Comparison of ENCODE assay signal across 18 cellular contexts in the genomic region with DNA sequence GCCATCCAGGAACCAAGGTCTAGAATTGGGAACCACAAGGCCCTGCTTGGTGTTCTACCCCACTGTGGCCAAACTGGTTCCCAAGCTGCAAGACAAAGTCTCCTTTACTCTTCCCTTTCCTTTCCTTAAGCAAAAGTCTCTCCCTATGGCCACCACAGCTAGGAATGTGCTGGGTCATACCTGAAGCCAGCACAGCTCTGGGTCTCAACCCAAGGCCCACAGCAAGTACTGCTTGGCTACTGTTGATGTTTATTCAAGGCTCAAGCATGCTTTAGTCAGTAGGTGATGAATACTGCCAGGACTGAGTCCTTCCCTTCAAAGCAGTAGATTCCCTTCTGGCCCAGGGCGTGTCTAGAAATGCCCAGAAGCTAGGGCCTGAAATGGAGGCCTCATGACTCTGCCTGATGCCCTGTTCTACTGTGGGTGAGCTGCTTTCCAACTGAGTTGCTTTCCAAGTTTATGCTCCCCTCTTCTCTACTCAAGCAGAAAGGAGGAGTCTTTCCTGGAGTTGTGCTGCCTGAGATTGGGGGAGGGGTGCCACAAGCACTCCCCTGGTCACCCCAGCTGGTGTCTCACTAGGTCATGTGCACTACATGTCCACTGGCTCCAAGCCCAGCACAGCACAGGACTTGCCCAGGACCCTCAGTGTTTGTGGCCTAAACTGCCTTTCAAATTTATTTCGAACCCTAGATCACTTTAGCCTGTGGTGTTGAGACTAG. TPM values are rescaled to one million over a fixed set of nuclear protein-coding genes. Genes with fewer than 3 reads are reported as not detected.
"Had no signal": no experiment of that assay in that cellular context is flagged by ENCODE, and none has a peak within 500 bp of the region (broad histone marks: within the 10 kb centered on the region; RNA-seq: fewer than 3 reads in every experiment).

No MANE protein-coding gene starts in this region.

- H3K27ac Mint-ChIP-seq: activated CD4-positive, alpha-beta memory T cell treated with anti-CD3 and anti-CD28 coated beads, Interleukin-2, amount 10 ng/mL, durations not matched to agents 7 days and 5 days; immature natural killer cell; T-helper 17 cell had no signal

- H3K4me3 ChIP-seq: pancreas, uterus had no signal

- ATAC-seq: left lobe of liver, pancreas, T-helper 17 cell had no signal

- H3K9me3 ChIP-seq: uterus had no signal

- H3K27ac ChIP-seq: pancreas, uterus had no signal

- DNase-seq: activated CD4-positive, alpha-beta memory T cell treated with anti-CD3 and anti-CD28 coated beads, Interleukin-2, amount 10 ng/mL, durations not matched to agents 7 days and 5 days; activated CD4-positive, CD25-positive, alpha-beta regulatory T cell treated with anti-CD3 and anti-CD28 coated beads, Interleukin-2, amount 50 U/mL, for 72 hours; activated CD8-positive, alpha-beta memory T cell treated with anti-CD3 and anti-CD28 coated beads, Interleukin-2, amount 50 U/mL, for 4 hours; activated naive CD4-positive, alpha-beta T cell; cortex of kidney; effector CD8-positive, alpha-beta T cell; immature natural killer cell; pancreas; stimulated activated CD4-positive, alpha-beta T cell treated with anti-CD3 and anti-CD28 coated beads, Interleukin-15, amount 100 ng/mL, for 24 hours; stimulated activated CD4-positive, alpha-beta T cell treated with anti-CD3 and anti-CD28 coated beads, Interleukin-4, amount 100 ng/mL, for 24 hours; T-helper 17 cell; uterus had no signal

- H3K4me1 ChIP-seq: pancreas, uterus had no signal

- H3K27me3 ChIP-seq: pancreas, uterus had no signal

- H3K4me1 Mint-ChIP-seq: central memory CD8-positive, alpha-beta T cell; neural crest cell had no signal

- H3K36me3 ChIP-seq: pancreas, uterus had no signal

- H3K4me3 Mint-ChIP-seq: activated CD4-positive, alpha-beta memory T cell treated with anti-CD3 and anti-CD28 coated beads, Interleukin-2, amount 10 ng/mL, durations not matched to agents 7 days and 5 days; central memory CD8-positive, alpha-beta T cell; immature natural killer cell; memory B cell; neural crest cell; T-helper 17 cell had no signal

- H3K27me3 Mint-ChIP-seq: memory B cell, T-helper 17 cell had no signal

RNA-seq across cellular contexts. Expression of a gene that starts 44.9 kb away (rescaled TPM):
- total RNA-seq: epithelial cell of proximal tubule, glomerular endothelial cell, left lobe of liver, neural crest cell had no signal
